ENCODE assay signal across 13 cellular contexts in the genomic region with DNA sequence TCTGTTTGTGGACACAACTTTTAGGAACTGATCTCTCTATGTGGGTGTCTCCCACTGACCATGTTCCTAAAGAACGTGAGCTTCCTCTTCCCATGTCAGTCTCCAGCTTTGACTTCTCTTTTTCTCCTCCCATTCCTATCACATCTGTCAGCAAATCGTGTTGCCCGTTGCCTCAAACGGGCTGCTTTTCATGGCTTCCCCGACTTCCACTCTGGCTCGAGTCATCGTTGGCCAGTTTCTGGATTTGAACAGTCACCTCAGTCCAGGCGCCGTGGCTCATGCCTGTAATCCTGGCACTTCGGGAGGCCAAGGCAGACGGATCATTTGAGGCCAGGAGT. TPM values are rescaled to one million over a fixed set of nuclear protein-coding genes. Genes with fewer than 3 reads are reported as not detected.
DNase-seq lines count a peak whose midpoint lies in the region; ATAC-seq, FAIRE-seq and TF ChIP-seq lines count a peak whose summit lies in the region.
"Had no signal": no experiment of that assay in that cellular context is flagged by ENCODE, and none has a peak within 500 bp of the region (broad histone marks: within the 10 kb centered on the region; RNA-seq: fewer than 3 reads in every experiment).

No MANE protein-coding gene starts in this region.

- H3K27ac ChIP-seq in CD4-positive, CD25-positive, alpha-beta regulatory T cell (ENCODE audit: insufficient read depth, low read length, poor library complexity, severe bottlenecking) = no peak overlapping the region
- H3K27ac ChIP-seq in astrocyte (ENCODE audit: low read depth, low read length) (no peak overlapping the region), neural progenitor cell (no peak overlapping the region)

- H2AFZ ChIP-seq in astrocyte (ENCODE audit: low read depth, low read length) = no peak overlapping the region
- no peak overlapping the region for H2AFZ ChIP-seq in neural progenitor cell (replicated peaks)
- H2AFZ ChIP-seq: GM23338 had no signal

- ATAC-seq in CD4-positive, CD25-positive, alpha-beta regulatory T cell (ENCODE audit: low read depth in 2 of 2) = no peak
- ATAC-seq in GM18909 (IDR thresholded peaks at IDR 0.05; ENCODE audit: poor library complexity, unreplicated experiment) (no peak), GM21423 (IDR thresholded peaks at IDR 0.05; ENCODE audit: unreplicated experiment) (no peak)
- ATAC-seq: GM23338 had no signal

- peaks cover 4% of the 10 kb centered on the region for H3K27me3 Mint-ChIP-seq in CD4-positive, CD25-positive, alpha-beta regulatory T cell
- H3K27me3 Mint-ChIP-seq in astrocyte (ENCODE audit: low read depth, unreplicated experiment) (no peaks in the 10 kb centered on the region), neural progenitor cell (ENCODE audit: insufficient read depth, low read depth) (peaks cover 4% of the 10 kb centered on the region)

- H3K27me3 ChIP-seq in CD4-positive, CD25-positive, alpha-beta regulatory T cell (ENCODE audit: control insufficient read depth, insufficient read depth, low read length) = no peaks in the 10 kb centered on the region
- H3K27me3 ChIP-seq in MG63 = no peaks in the 10 kb centered on the region
- H3K27me3 ChIP-seq in astrocyte (ENCODE audit: insufficient read depth, low read length) = no peaks in the 10 kb centered on the region
- H3K27me3 ChIP-seq in neural progenitor cell = no peaks in the 10 kb centered on the region
- H3K27me3 ChIP-seq: transverse colon had no signal

- H3K36me3 ChIP-seq in CD4-positive, CD25-positive, alpha-beta regulatory T cell (ENCODE audit: control insufficient read depth, insufficient read depth, low read length) = no peaks in the 10 kb centered on the region
- peaks cover 78% of the 10 kb centered on the region for H3K36me3 ChIP-seq in MG63
- no peaks in the 10 kb centered on the region for H3K36me3 ChIP-seq in astrocyte (ENCODE audit: insufficient read depth, low read length)
- no peaks in the 10 kb centered on the region for H3K36me3 ChIP-seq in neural progenitor cell
- H3K36me3 ChIP-seq: transverse colon had no signal

- TF ChIP-seq CTCF in astrocyte (IDR thresholded peaks at IDR 0.05; ENCODE audit: insufficient read depth, low read depth, low read length) = no peak
- no peak for TF ChIP-seq CTCF in neural progenitor cell (IDR thresholded peaks at IDR 0.05)

- H3K9ac ChIP-seq in astrocyte (ENCODE audit: low read length) (no peak overlapping the region), neural progenitor cell (no peak overlapping the region)

- no peaks in the 10 kb centered on the region for H3K9me3 ChIP-seq in CD4-positive, CD25-positive, alpha-beta regulatory T cell (ENCODE audit: control insufficient read depth in 2 of 2, low read length in 2 of 2)
- no peaks in the 10 kb centered on the region for H3K9me3 ChIP-seq in MG63
- no peaks in the 10 kb centered on the region for H3K9me3 ChIP-seq in astrocyte (ENCODE audit: insufficient read depth, low read depth, low read length)
- H3K9me3 ChIP-seq in neural progenitor cell (ENCODE audit: low read depth) = no peaks in the 10 kb centered on the region
- H3K9me3 ChIP-seq: transverse colon had no signal

- peak overlapping the region in 2 of 4 donors; percentile 43 to 64 for H3K4me3 Mint-ChIP-seq in CD4-positive, CD25-positive, alpha-beta regulatory T cell
- H3K4me3 Mint-ChIP-seq in astrocyte (ENCODE audit: unreplicated experiment) (no peak overlapping the region), neural progenitor cell (peak overlapping the region; percentile 41)
- H3K4me3 Mint-ChIP-seq: GM23338 had no signal

- H3K9me3 Mint-ChIP-seq in CD4-positive, CD25-positive, alpha-beta regulatory T cell = no peaks in the 10 kb centered on the region
- no peaks in the 10 kb centered on the region for H3K9me3 Mint-ChIP-seq in astrocyte (ENCODE audit: unreplicated experiment)
- H3K9me3 Mint-ChIP-seq in neural progenitor cell = no peaks in the 10 kb centered on the region
- H3K9me3 Mint-ChIP-seq: GM23338 had no signal

- FAIRE-seq in astrocyte (lab: Jason Lieb, UNC) = no peak

- peak overlapping the region; percentile 31 for H3K4me2 ChIP-seq in astrocyte (ENCODE audit: low read length)
- no peak overlapping the region for H3K4me2 ChIP-seq in neural progenitor cell
- H3K4me2 ChIP-seq: GM23338 had no signal

- H3K4me1 ChIP-seq in CD4-positive, CD25-positive, alpha-beta regulatory T cell (ENCODE audit: control insufficient read depth, insufficient read depth, low read length, poor library complexity, severe bottlenecking) = peaks cover 79% of the 10 kb centered on the region
- peaks cover 12% of the 10 kb centered on the region for H3K4me1 ChIP-seq in astrocyte (ENCODE audit: insufficient read depth, low read length)
- peaks cover 25% of the 10 kb centered on the region for H3K4me1 ChIP-seq in neural progenitor cell

- no peak for DNase-seq in CD4-positive, CD25-positive, alpha-beta regulatory T cell
- DNase-seq in MG63 (peak; percentile 78), astrocyte (ENCODE audit: low read depth) (no peak), neural progenitor cell (ENCODE audit: low spot score) (no peak), SHP77 treated with DMSO at 0.1 percent for 48 hours (lab: John Stamatoyannopoulos, UW) (no peak)
- DNase-seq: activated naive CD4-positive, alpha-beta T cell treated with anti-CD3 and anti-CD28 coated beads, Interleukin-2, amount 50 U/mL, for 16 hours; DMS79; effector CD4-positive, alpha-beta T cell; NCI-H524 treated with DMSO at 0.1 percent for 48 hours; transverse colon had no signal

- H3K27ac Mint-ChIP-seq in CD4-positive, CD25-positive, alpha-beta regulatory T cell = peak overlapping the region; percentile 4 to 90 (median 76)
- no peak overlapping the region for H3K27ac Mint-ChIP-seq in astrocyte (ENCODE audit: unreplicated experiment)
- peak overlapping the region; percentile 66 for H3K27ac Mint-ChIP-seq in neural progenitor cell
- H3K27ac Mint-ChIP-seq: GM23338 had no signal

- H3K79me2 ChIP-seq in astrocyte (ENCODE audit: insufficient read depth, low read length) = peaks cover 100% of the 10 kb centered on the region
- peaks cover 97% of the 10 kb centered on the region for H3K79me2 ChIP-seq in neural progenitor cell (ENCODE audit: low read depth)

- H3F3A ChIP-seq in neural progenitor cell (ENCODE audit: low read depth) = peaks cover 29% of the 10 kb centered on the region

- H3K4me3 ChIP-seq in CD4-positive, CD25-positive, alpha-beta regulatory T cell (ENCODE audit: low read depth, low read length) = no peak overlapping the region
- H3K4me3 ChIP-seq in MG63 = no peak overlapping the region
- no peak overlapping the region for H3K4me3 ChIP-seq in astrocyte (ENCODE audit: insufficient read depth, low read depth, low read length)
- no peak overlapping the region for H3K4me3 ChIP-seq in neural progenitor cell
- H3K4me3 ChIP-seq: GM23338, transverse colon had no signal

- H4K20me1 ChIP-seq in astrocyte (ENCODE audit: insufficient read depth, low read length) (peaks cover 89% of the 10 kb centered on the region), neural progenitor cell (ENCODE audit: low read depth) (peaks cover 92% of the 10 kb centered on the region)

- H3K4me1 Mint-ChIP-seq in CD4-positive, CD25-positive, alpha-beta regulatory T cell = peaks cover 21 to 86% (median 59%) of the 10 kb centered on the region in 4 donors
- H3K4me1 Mint-ChIP-seq in astrocyte (ENCODE audit: low read depth, unreplicated experiment) (peaks cover 10% of the 10 kb centered on the region), neural progenitor cell (peaks cover 36% of the 10 kb centered on the region)

- H3K36me3 Mint-ChIP-seq in CD4-positive, CD25-positive, alpha-beta regulatory T cell = peaks cover 18% of the 10 kb centered on the region
- H3K36me3 Mint-ChIP-seq in astrocyte (ENCODE audit: low read depth, unreplicated experiment) (no peaks in the 10 kb centered on the region), neural progenitor cell (peaks cover 6% of the 10 kb centered on the region)

RNA-seq across cellular contexts. Expression of a gene that starts 5.4 kb away (rescaled TPM):
- 103 TPM for total RNA-seq in CD4-positive, CD25-positive, alpha-beta regulatory T cell
- 1 to 10 TPM; 6.9 to 8.9 (median 8.3) TPM for polyA plus RNA-seq in CD4-positive, CD25-positive, alpha-beta regulatory T cell
- 35.8 and 48.0 TPM in 2 replicates for total RNA-seq in MG63 (2014; rRNA removed; shearing (Covaris generic); ENCODE audit: low replicate concordance)
- total RNA-seq in astrocyte (42.1 and 45.4 TPM in 2 replicates), neural progenitor cell (ENCODE audit: low replicate concordance) (17.5 and 26.7 TPM in 2 replicates)
